12 cellular contexts compared by ENCODE assay signal in genomic region chr17:63882626-63883126, GRCh38. TPM values are rescaled to one million over a fixed set of nuclear protein-coding genes. Genes with fewer than 3 reads are reported as not detected.
A peak's percentile ranks its signal among the peaks of the same experiment; 100 is the strongest.
DNase-seq lines count a peak whose midpoint lies in the region; ATAC-seq, FAIRE-seq and TF ChIP-seq lines count a peak whose summit lies in the region.
"Not testable (repeated sequence)": the region's sequence is repeated elsewhere in the genome, so short reads cannot be mapped to it uniquely, and the experiment has no call there.
"Had no signal": no experiment of that assay in that cellular context is flagged by ENCODE, and none has a peak within 500 bp of the region (broad histone marks: within the 10 kb centered on the region; RNA-seq: fewer than 3 reads in every experiment).

No MANE protein-coding gene starts in this region.

- not testable (repeated sequence) for TF ChIP-seq EP300 in A549 (IDR thresholded peaks at IDR 0.05); HepG2 (IDR thresholded peaks at IDR 0.05; ENCODE audit: low read depth in 2 of 2, low read length in 2 of 2); HepG2 (CRISPR knock-in tag; IDR thresholded peaks at IDR 0.05; ENCODE audit: borderline replicate concordance)

- not testable (repeated sequence) for H3K4me3 ChIP-seq in A549; HCT116 (replicated peaks in 1 of 2; ENCODE audit: low read depth in 1 of 2, low read length in 2 of 2); HepG2 (replicated peaks in 1 of 3; ENCODE audit: insufficient read depth in 1 of 3, low read depth in 2 of 3, low read length in 3 of 3); trophoblast cell (ENCODE audit: low read depth, low read length)

- CTCF ChIA-PET in A549 (lab: Yijun Ruan, JAX) (interaction anchor here (0.6 to 4.4 kb wide), 17 partner anchors 14 to 537 kb away, joined by 3 to 56 read pairs (median 3); partner anchors contain the start of gene GH1), HCT116 (lab: Charles Lee) (interaction anchor here (1.3 to 2.1 kb wide), 5 partner anchors 10 to 251 kb away, joined by 3 to 14 read pairs (median 5); no protein-coding TSS in a partner anchor), HepG2 (lab: Yijun Ruan, JAX; ENCODE audit: low intra/inter-chr PET ratio, low total read pairs) (interaction anchor here (1.3 kb wide), 1 partner anchor 16 kb away, joined by 4 read pairs; no protein-coding TSS in a partner anchor)

- H3K27me3 ChIP-seq in HCT116 (ENCODE audit: insufficient read depth, low read length); HepG2 (ENCODE audit: control insufficient read depth in 1 of 2, insufficient read depth in 2 of 2, low read length in 2 of 2); trophoblast cell (ENCODE audit: insufficient read depth, low read length): not testable (repeated sequence)

- H3K4me2 ChIP-seq in A549: peak overlapping the region; percentile 37; the same call in 1 of the 3 replicates
- not testable (repeated sequence) for H3K4me2 ChIP-seq in HCT116 (ENCODE audit: low read length); HepG2 (ENCODE audit: low read depth, low read length); trophoblast cell (ENCODE audit: low read length)

- intact Hi-C loops in HCT116 (cut with micrococcal nuclease); HepG2 (cut with micrococcal nuclease; ENCODE audit: unreplicated experiment): not testable (repeated sequence)

- not testable (repeated sequence) for TF ChIP-seq CTCF in A549 (IDR thresholded peaks at IDR 0.05); HCT116 (IDR thresholded peaks at IDR 0.05 in 2 of 3, conservative IDR thresholded peaks at IDR 0.05 in 1 of 3; ENCODE audit: borderline replicate concordance in 1 of 3, insufficient read depth in 1 of 3, low read depth in 2 of 3, low read length in 2 of 3); HepG2 (CRISPR knock-in tag; IDR thresholded peaks at IDR 0.05)

- H3K9me2 ChIP-seq in HCT116 (ENCODE audit: insufficient read depth): not testable (repeated sequence)

- H4K12ac ChIP-seq in trophoblast cell (ENCODE audit: low read depth, low read length): not testable (repeated sequence)

- H3K36me3 Mint-ChIP-seq in activated naive CD8-positive, alpha-beta T cell treated with anti-CD3 and anti-CD28 coated beads for 36 hours: not testable (repeated sequence)

- not testable (repeated sequence) for H3K9me3 ChIP-seq in A549; HCT116 (ENCODE audit: control insufficient read depth in 1 of 2, insufficient read depth in 1 of 2, low read depth in 1 of 2, low read length in 2 of 2); HepG2 (ENCODE audit: low read length); trophoblast cell (ENCODE audit: insufficient read depth, low read depth, low read length)

- H3K27ac ChIP-seq in A549; HCT116 (ENCODE audit: low read depth, low read length); HepG2 (ENCODE audit: extremely low read length, insufficient read depth, low read length); trophoblast cell (ENCODE audit: low read depth, low read length): not testable (repeated sequence)

- not testable (repeated sequence) for H2BK12ac ChIP-seq in trophoblast cell (ENCODE audit: low read length)

- H4K8ac ChIP-seq in trophoblast cell (ENCODE audit: low read depth, low read length): not testable (repeated sequence)

- not testable (repeated sequence) for H3K9me3 Mint-ChIP-seq in activated naive CD8-positive, alpha-beta T cell treated with anti-CD3 and anti-CD28 coated beads for 36 hours

- ATAC-seq in A549 (peak in 1 of 2 experiments; percentile 41; a peak in 3 of 6 replicates), HCT116 (peak; percentile 69)
- ATAC-seq in HepG2: not testable (repeated sequence)

- RAD21 ChIA-PET in HCT116 (lab: Charles Lee; ENCODE audit: low non-redundant PET in 1 of 2, low total read pairs in 2 of 2, uncharacterized antibody in 2 of 2, unreplicated experiment in 2 of 2): not testable (repeated sequence)

- not testable (repeated sequence) for BruUV-seq in HCT116 (replicated peaks; lab: Mats Ljungman, UMichigan); HepG2 (replicated peaks; lab: Mats Ljungman, UMichigan)

- H3K36me3 ChIP-seq in HCT116 (ENCODE audit: control insufficient read depth in 1 of 2, insufficient read depth in 2 of 2, low read length in 2 of 2); HepG2 (replicated peaks in 1 of 2; ENCODE audit: control insufficient read depth in 1 of 2, insufficient read depth in 2 of 2, low read length in 2 of 2); trophoblast cell (ENCODE audit: control insufficient read depth in 1 of 2, insufficient read depth in 2 of 2, low read length in 2 of 2): not testable (repeated sequence)

- H3K4me1 ChIP-seq in A549; HCT116 (ENCODE audit: control insufficient read depth in 1 of 2, insufficient read depth in 2 of 2, low read length in 2 of 2); HepG2 (ENCODE audit: insufficient read depth, low read length); trophoblast cell (ENCODE audit: control insufficient read depth in 1 of 2, insufficient read depth in 2 of 2, low read length in 2 of 2): not testable (repeated sequence)

- H3K23ac ChIP-seq in trophoblast cell (ENCODE audit: low read length): not testable (repeated sequence)

- WGBS in A549 (ENCODE audit: missing lambda C conversion rate): 54% methylated on average over 9 of the region's 9 CpGs
- WGBS in HepG2 (ENCODE audit: low lambda C conversion rate): 50% methylated on average over 9 of the region's 9 CpGs
- WGBS in trophoblast cell (ENCODE audit: extremely low coverage, insufficient coverage, insufficient read length): no CpG with 5 or more reads among the region's 9 CpGs

- H3K4ac ChIP-seq in trophoblast cell (ENCODE audit: low read depth, low read length): not testable (repeated sequence)

- H3K79me2 ChIP-seq in HCT116 (ENCODE audit: insufficient read depth, low read length); HepG2 (ENCODE audit: insufficient read depth, low read length); trophoblast cell (ENCODE audit: control insufficient read depth, insufficient read depth, low read length, poor library complexity): not testable (repeated sequence)

- H3K4me3 Mint-ChIP-seq in activated naive CD8-positive, alpha-beta T cell treated with anti-CD3 and anti-CD28 coated beads for 36 hours: not testable (repeated sequence)

- not testable (repeated sequence) for H2BK120ac ChIP-seq in trophoblast cell (ENCODE audit: insufficient read depth, low read length, poor library complexity)

- H2BK5ac ChIP-seq in trophoblast cell (ENCODE audit: low read depth, low read length, poor library complexity): not testable (repeated sequence)

- not testable (repeated sequence) for TF ChIP-seq POLR2A in A549 (IDR thresholded peaks at IDR 0.05; ENCODE audit: low read length); HCT116 (IDR thresholded peaks at IDR 0.05; ENCODE audit: borderline replicate concordance, extremely low read depth, insufficient read depth, insufficient read length); HepG2 (IDR thresholded peaks at IDR 0.05; ENCODE audit: insufficient read depth in 1 of 2, low read depth in 2 of 2, low read length in 2 of 2)

- H3K14ac ChIP-seq in trophoblast cell (ENCODE audit: low read length): not testable (repeated sequence)

- not testable (repeated sequence) for H3K9ac ChIP-seq in HCT116 (ENCODE audit: low read length); HepG2 (ENCODE audit: insufficient read depth, low read depth, low read length); trophoblast cell (ENCODE audit: low read length)

- H4K91ac ChIP-seq in trophoblast cell (ENCODE audit: low read depth, low read length): not testable (repeated sequence)

- not testable (repeated sequence) for H3K4me1 Mint-ChIP-seq in activated naive CD8-positive, alpha-beta T cell treated with anti-CD3 and anti-CD28 coated beads for 36 hours

- H4K20me1 ChIP-seq in HCT116 (ENCODE audit: insufficient read depth); HepG2 (ENCODE audit: insufficient read depth, low read length): not testable (repeated sequence)

- not testable (repeated sequence) for H2AK5ac ChIP-seq in trophoblast cell (ENCODE audit: low read length)

- not testable (repeated sequence) for H3K27me3 Mint-ChIP-seq in activated naive CD8-positive, alpha-beta T cell treated with anti-CD3 and anti-CD28 coated beads for 36 hours

- POLR2A ChIA-PET in A549 (lab: Yijun Ruan, JAX) (interaction anchor here (0.6 kb wide), 1 partner anchor 631 kb away, joined by 3 read pairs; no protein-coding TSS in a partner anchor), HCT116 (lab: Charles Lee) (interaction anchor here (0.8 kb wide), 1 partner anchor 263 kb away, joined by 3 read pairs; no protein-coding TSS in a partner anchor)
- POLR2A ChIA-PET in HepG2 (lab: Yijun Ruan, JAX): not testable (repeated sequence)

- peak overlapping the region; percentile 13 for H2AFZ ChIP-seq in HCT116 (ENCODE audit: low read depth, low read length, poor library complexity, severe bottlenecking)
- H2AFZ ChIP-seq in HepG2 (ENCODE audit: low read length); trophoblast cell (ENCODE audit: insufficient read depth, low read length, poor library complexity): not testable (repeated sequence)

- H3K79me1 ChIP-seq in trophoblast cell (ENCODE audit: low read length): not testable (repeated sequence)

- 0 out of 5 replicates have a peak, but pooled peaks of 1 of the 2 experiments have one; percentile 4 for TF ChIP-seq RAD21 in A549 (conservative IDR thresholded peaks at IDR 0.05 in 1 of 2, IDR thresholded peaks at IDR 0.05 in 1 of 2)
- not testable (repeated sequence) for TF ChIP-seq RAD21 in HCT116 (IDR thresholded peaks at IDR 0.05; ENCODE audit: low read depth); HepG2 (CRISPR knock-in tag; IDR thresholded peaks at IDR 0.05)

- not testable (repeated sequence) for FAIRE-seq in A549 (lab: Jason Lieb, UNC); HepG2 (lab: Jason Lieb, UNC)

- DNase-seq in A549 (ENCODE audit: low read depth in 1 of 2, low spot score in 1 of 2) (peak in 1 of 2 experiments; percentile 21), SK-MEL-5 (ENCODE audit: low read depth, low spot score) (peak; percentile 21), trophoblast cell (peak; percentile 19 to 57)
- not testable (repeated sequence) for DNase-seq in HCT116 (ENCODE audit: low read depth, low spot score); activated naive CD8-positive, alpha-beta T cell treated with anti-CD3 and anti-CD28 coated beads for 36 hours; HepG2 (ENCODE audit: low spot score)

- peak overlapping the region; percentile 31 for H3K27ac Mint-ChIP-seq in activated naive CD8-positive, alpha-beta T cell treated with anti-CD3 and anti-CD28 coated beads for 36 hours

- H3K18ac ChIP-seq in trophoblast cell (ENCODE audit: low read length): not testable (repeated sequence)

- in situ Hi-C loops in SK-MEL-5 (cut with HindIII; ENCODE audit: low pct_unique_long_range_greater_than_20kb, low sequenced_read_pairs); HepG2 (cut with HindIII; ENCODE audit: extremely low pct_ligation_motif_present, low pct_unique_long_range_greater_than_20kb): not testable (repeated sequence)

RNA-seq across cellular contexts. Expression of gene GH2, which starts 0.9 kb away (rescaled TPM):
- polyA plus RNA-seq in A549 (2011; rRNA removed): not detected in 2 replicates
- not detected in 2 replicates for polyA plus RNA-seq in A549 (2012; cell fraction: cytosol; rRNA removed)
- polyA plus RNA-seq in A549 (2012; cell fraction: nucleus; rRNA removed): not detected in 2 replicates
- not detected in 3 replicates for polyA plus RNA-seq in A549 (2017; fragmentation: RNase III; extraction: RNeasy Plus Mini Kit Qiagen cat#74134 plus additional on column Dnase treatment)
- not detected in 2 replicates for polyA minus RNA-seq in A549 (2011; rRNA and poly(A)+ RNA removed)
- total RNA-seq in HCT116 (2021; ENCODE audit: unreplicated experiment): not detected
- polyA plus RNA-seq in HCT116 (2012): 0.06 TPM in 1 of 2 replicates, not detected in the other
- total RNA-seq in SK-MEL-5 (2014; rRNA removed; shearing (Covaris generic)): not detected in 2 replicates
- polyA plus RNA-seq in SK-MEL-5 (2015; cell fraction: cytosol; rRNA removed): not detected in 2 replicates
- not detected in 2 replicates for polyA plus RNA-seq in SK-MEL-5 (2015; cell fraction: nucleus; rRNA removed)
- not detected for total RNA-seq in activated naive CD8-positive, alpha-beta T cell treated with anti-CD3 and anti-CD28 coated beads for 36 hours
- total RNA-seq in HepG2 (2016; rRNA removed; fragmentation: Illumina TruSeq; extraction: Trizol): not detected in 2 replicates
- not detected in 2 replicates for total RNA-seq in HepG2 (2016; cell fraction: cytosol; rRNA removed; fragmentation: Illumina TruSeq; extraction: Trizol; ENCODE audit: low read depth)
- total RNA-seq in HepG2 (2016; cell fraction: insoluble cytoplasmic fraction; rRNA removed; fragmentation: Illumina TruSeq; extraction: Trizol): not detected in 2 replicates
- not detected in 2 replicates for total RNA-seq in HepG2 (2016; cell fraction: membrane; rRNA removed; fragmentation: Illumina TruSeq; extraction: Trizol)
- not detected in 2 replicates for total RNA-seq in HepG2 (2016; cell fraction: nucleus; rRNA removed; fragmentation: Illumina TruSeq; extraction: Trizol)
- polyA plus RNA-seq in HepG2 (2011; rRNA removed): not detected in 2 replicates
- polyA plus RNA-seq in HepG2 (2011; cell fraction: cytosol; rRNA removed): not detected in 2 replicates
- not detected in 2 replicates for polyA plus RNA-seq in HepG2 (2011; cell fraction: nucleus; rRNA removed)
- not detected in 2 replicates for polyA plus RNA-seq in HepG2 (2012)
- polyA plus RNA-seq in HepG2 (2016; cell fraction: cytosol; fragmentation: Illumina TruSeq; extraction: Trizol; ENCODE audit: low read depth): not detected in 2 replicates
- not detected in 2 replicates for polyA plus RNA-seq in HepG2 (2016; cell fraction: insoluble cytoplasmic fraction; fragmentation: Illumina TruSeq; extraction: Trizol; ENCODE audit: low read depth)
- not detected in 2 replicates for polyA plus RNA-seq in HepG2 (2016; cell fraction: membrane; fragmentation: Illumina TruSeq; extraction: Trizol; ENCODE audit: low read depth)
- not detected in 2 replicates for polyA plus RNA-seq in HepG2 (2016; cell fraction: nucleus; fragmentation: Illumina TruSeq; extraction: Trizol; ENCODE audit: insufficient read depth, low read depth)
- polyA minus RNA-seq in HepG2 (2011; rRNA and poly(A)+ RNA removed; ENCODE audit: low replicate concordance): not detected in 2 replicates
- polyA minus RNA-seq in HepG2 (2011; cell fraction: cytosol; rRNA and poly(A)+ RNA removed): not detected in 2 replicates
- polyA minus RNA-seq in HepG2 (2011; cell fraction: nucleus; rRNA and poly(A)+ RNA removed): not detected in 2 replicates
- polyA plus RNA-seq in trophoblast cell (2013): 0.18 TPM in 2 replicates
- total RNA-seq: CD4-positive, alpha-beta T cell; CD8-positive, alpha-beta memory T cell; Daoy; G401 had no signal
- polyA plus RNA-seq: CD14-positive monocyte; CD8-positive, alpha-beta memory T cell had no signal

RNA-seq across cellular contexts. Expression of gene CSH2, which starts 9.2 kb away (rescaled TPM):
- polyA plus RNA-seq in A549 (2011; rRNA removed): not detected in 2 replicates
- not detected in 2 replicates for polyA plus RNA-seq in A549 (2012; cell fraction: cytosol; rRNA removed)
- not detected in 2 replicates for polyA plus RNA-seq in A549 (2012; cell fraction: nucleus; rRNA removed)
- not detected in 3 replicates for polyA plus RNA-seq in A549 (2017; fragmentation: RNase III; extraction: RNeasy Plus Mini Kit Qiagen cat#74134 plus additional on column Dnase treatment)
- polyA minus RNA-seq in A549 (2011; rRNA and poly(A)+ RNA removed): not detected in 2 replicates
- not detected for total RNA-seq in HCT116 (2021; ENCODE audit: unreplicated experiment)
- 0.05 and 0.31 TPM in 2 replicates for polyA plus RNA-seq in HCT116 (2012)
- total RNA-seq in SK-MEL-5 (2014; rRNA removed; shearing (Covaris generic)): not detected in 2 replicates
- polyA plus RNA-seq in SK-MEL-5 (2015; cell fraction: cytosol; rRNA removed): not detected in 2 replicates
- not detected in 2 replicates for polyA plus RNA-seq in SK-MEL-5 (2015; cell fraction: nucleus; rRNA removed)
- not detected for total RNA-seq in activated naive CD8-positive, alpha-beta T cell treated with anti-CD3 and anti-CD28 coated beads for 36 hours
- total RNA-seq in HepG2 (2016; rRNA removed; fragmentation: Illumina TruSeq; extraction: Trizol): not detected in 2 replicates
- not detected in 2 replicates for total RNA-seq in HepG2 (2016; cell fraction: cytosol; rRNA removed; fragmentation: Illumina TruSeq; extraction: Trizol; ENCODE audit: low read depth)
- not detected in 2 replicates for total RNA-seq in HepG2 (2016; cell fraction: insoluble cytoplasmic fraction; rRNA removed; fragmentation: Illumina TruSeq; extraction: Trizol)
- total RNA-seq in HepG2 (2016; cell fraction: membrane; rRNA removed; fragmentation: Illumina TruSeq; extraction: Trizol): not detected in 2 replicates
- total RNA-seq in HepG2 (2016; cell fraction: nucleus; rRNA removed; fragmentation: Illumina TruSeq; extraction: Trizol): not detected in 2 replicates
- not detected in 2 replicates for polyA plus RNA-seq in HepG2 (2011; rRNA removed)
- polyA plus RNA-seq in HepG2 (2011; cell fraction: cytosol; rRNA removed): not detected in 2 replicates
- polyA plus RNA-seq in HepG2 (2011; cell fraction: nucleus; rRNA removed): not detected in 2 replicates
- not detected in 2 replicates for polyA plus RNA-seq in HepG2 (2012)
- polyA plus RNA-seq in HepG2 (2016; cell fraction: cytosol; fragmentation: Illumina TruSeq; extraction: Trizol; ENCODE audit: low read depth): not detected in 2 replicates
- not detected in 2 replicates for polyA plus RNA-seq in HepG2 (2016; cell fraction: insoluble cytoplasmic fraction; fragmentation: Illumina TruSeq; extraction: Trizol; ENCODE audit: low read depth)
- polyA plus RNA-seq in HepG2 (2016; cell fraction: membrane; fragmentation: Illumina TruSeq; extraction: Trizol; ENCODE audit: low read depth): not detected in 2 replicates
- polyA plus RNA-seq in HepG2 (2016; cell fraction: nucleus; fragmentation: Illumina TruSeq; extraction: Trizol; ENCODE audit: insufficient read depth, low read depth): not detected in 2 replicates
- polyA minus RNA-seq in HepG2 (2011; rRNA and poly(A)+ RNA removed; ENCODE audit: low replicate concordance): not detected in 2 replicates
- not detected in 2 replicates for polyA minus RNA-seq in HepG2 (2011; cell fraction: cytosol; rRNA and poly(A)+ RNA removed)
- polyA minus RNA-seq in HepG2 (2011; cell fraction: nucleus; rRNA and poly(A)+ RNA removed): not detected in 2 replicates
- polyA plus RNA-seq in trophoblast cell (2013): not detected in 2 replicates
- total RNA-seq: CD4-positive, alpha-beta T cell; CD8-positive, alpha-beta memory T cell; Daoy; G401; GM23338 had no signal
- polyA plus RNA-seq: CD14-positive monocyte; CD8-positive, alpha-beta memory T cell had no signal

RNA-seq across cellular contexts. Expression of gene CSH1, which starts 13.7 kb away (rescaled TPM):
- polyA plus RNA-seq in A549 (2011; rRNA removed) (not detected in 2 replicates), A549 (2017; fragmentation: RNase III; extraction: RNeasy Plus Mini Kit Qiagen cat#74134 plus additional on column Dnase treatment) (not detected in 3 replicates), HepG2 (2011; rRNA removed) (not detected in 2 replicates)
- not detected in 2 replicates for polyA plus RNA-seq in A549 (2012; cell fraction: cytosol; rRNA removed)
- not detected in 2 replicates for polyA plus RNA-seq in A549 (2012; cell fraction: nucleus; rRNA removed)
- polyA minus RNA-seq in A549 (2011; rRNA and poly(A)+ RNA removed): not detected in 2 replicates
- total RNA-seq in HCT116 (2021; ENCODE audit: unreplicated experiment) (not detected), HepG2 (2016; rRNA removed; fragmentation: Illumina TruSeq; extraction: Trizol) (not detected in 2 replicates)
- polyA plus RNA-seq in HCT116 (2012): not detected in 2 replicates
- total RNA-seq in SK-MEL-5 (2014; rRNA removed; shearing (Covaris generic)): not detected in 2 replicates
- not detected in 2 replicates for polyA plus RNA-seq in SK-MEL-5 (2015; cell fraction: cytosol; rRNA removed)
- polyA plus RNA-seq in SK-MEL-5 (2015; cell fraction: nucleus; rRNA removed): not detected in 2 replicates
- not detected for total RNA-seq in activated naive CD8-positive, alpha-beta T cell treated with anti-CD3 and anti-CD28 coated beads for 36 hours
- total RNA-seq in HepG2 (2016; cell fraction: cytosol; rRNA removed; fragmentation: Illumina TruSeq; extraction: Trizol; ENCODE audit: low read depth): not detected in 2 replicates
- not detected in 2 replicates for total RNA-seq in HepG2 (2016; cell fraction: insoluble cytoplasmic fraction; rRNA removed; fragmentation: Illumina TruSeq; extraction: Trizol)
- total RNA-seq in HepG2 (2016; cell fraction: membrane; rRNA removed; fragmentation: Illumina TruSeq; extraction: Trizol): not detected in 2 replicates
- not detected in 2 replicates for total RNA-seq in HepG2 (2016; cell fraction: nucleus; rRNA removed; fragmentation: Illumina TruSeq; extraction: Trizol)
- not detected in 2 replicates for polyA plus RNA-seq in HepG2 (2011; cell fraction: cytosol; rRNA removed)
- polyA plus RNA-seq in HepG2 (2011; cell fraction: nucleus; rRNA removed): not detected in 2 replicates
- not detected in 2 replicates for polyA plus RNA-seq in HepG2 (2012)
- polyA plus RNA-seq in HepG2 (2016; cell fraction: cytosol; fragmentation: Illumina TruSeq; extraction: Trizol; ENCODE audit: low read depth): not detected in 2 replicates
- not detected in 2 replicates for polyA plus RNA-seq in HepG2 (2016; cell fraction: insoluble cytoplasmic fraction; fragmentation: Illumina TruSeq; extraction: Trizol; ENCODE audit: low read depth)
- not detected in 2 replicates for polyA plus RNA-seq in HepG2 (2016; cell fraction: membrane; fragmentation: Illumina TruSeq; extraction: Trizol; ENCODE audit: low read depth)
- polyA plus RNA-seq in HepG2 (2016; cell fraction: nucleus; fragmentation: Illumina TruSeq; extraction: Trizol; ENCODE audit: insufficient read depth, low read depth): not detected in 2 replicates
- polyA minus RNA-seq in HepG2 (2011; rRNA and poly(A)+ RNA removed; ENCODE audit: low replicate concordance): not detected in 2 replicates
- not detected in 2 replicates for polyA minus RNA-seq in HepG2 (2011; cell fraction: cytosol; rRNA and poly(A)+ RNA removed)
- polyA minus RNA-seq in HepG2 (2011; cell fraction: nucleus; rRNA and poly(A)+ RNA removed): not detected in 2 replicates
- 0.08 TPM in 1 of 2 replicates, not detected in the other for polyA plus RNA-seq in trophoblast cell (2013)
- total RNA-seq: CD4-positive, alpha-beta T cell; CD8-positive, alpha-beta memory T cell; Daoy; G401; GM23338 had no signal
- polyA plus RNA-seq: CD14-positive monocyte; CD8-positive, alpha-beta memory T cell had no signal

RNA-seq across cellular contexts. Expression of gene CSHL1, which starts 28.4 kb away (rescaled TPM):
- polyA plus RNA-seq in A549 (2011; rRNA removed): not detected in 2 replicates
- polyA plus RNA-seq in A549 (2012; cell fraction: cytosol; rRNA removed): not detected in 2 replicates
- not detected in 2 replicates for polyA plus RNA-seq in A549 (2012; cell fraction: nucleus; rRNA removed)
- polyA plus RNA-seq in A549 (2017; fragmentation: RNase III; extraction: RNeasy Plus Mini Kit Qiagen cat#74134 plus additional on column Dnase treatment): not detected in 3 replicates
- not detected in 2 replicates for polyA minus RNA-seq in A549 (2011; rRNA and poly(A)+ RNA removed)
- total RNA-seq in HCT116 (2021; ENCODE audit: unreplicated experiment): not detected
- not detected in 2 replicates for polyA plus RNA-seq in HCT116 (2012)
- total RNA-seq in SK-MEL-5 (2014; rRNA removed; shearing (Covaris generic)): not detected in 2 replicates
- polyA plus RNA-seq in SK-MEL-5 (2015; cell fraction: cytosol; rRNA removed): not detected in 2 replicates
- polyA plus RNA-seq in SK-MEL-5 (2015; cell fraction: nucleus; rRNA removed): not detected in 2 replicates
- total RNA-seq in activated naive CD8-positive, alpha-beta T cell treated with anti-CD3 and anti-CD28 coated beads for 36 hours: not detected
- total RNA-seq in HepG2 (2016; rRNA removed; fragmentation: Illumina TruSeq; extraction: Trizol): not detected in 2 replicates
- total RNA-seq in HepG2 (2016; cell fraction: cytosol; rRNA removed; fragmentation: Illumina TruSeq; extraction: Trizol; ENCODE audit: low read depth): not detected in 2 replicates
- total RNA-seq in HepG2 (2016; cell fraction: insoluble cytoplasmic fraction; rRNA removed; fragmentation: Illumina TruSeq; extraction: Trizol): not detected in 2 replicates
- total RNA-seq in HepG2 (2016; cell fraction: membrane; rRNA removed; fragmentation: Illumina TruSeq; extraction: Trizol): not detected in 2 replicates
- total RNA-seq in HepG2 (2016; cell fraction: nucleus; rRNA removed; fragmentation: Illumina TruSeq; extraction: Trizol): not detected in 2 replicates
- polyA plus RNA-seq in HepG2 (2011; rRNA removed): not detected in 2 replicates
- not detected in 2 replicates for polyA plus RNA-seq in HepG2 (2011; cell fraction: cytosol; rRNA removed)
- polyA plus RNA-seq in HepG2 (2011; cell fraction: nucleus; rRNA removed): not detected in 2 replicates
- polyA plus RNA-seq in HepG2 (2012): not detected in 2 replicates
- not detected in 2 replicates for polyA plus RNA-seq in HepG2 (2016; cell fraction: cytosol; fragmentation: Illumina TruSeq; extraction: Trizol; ENCODE audit: low read depth)
- polyA plus RNA-seq in HepG2 (2016; cell fraction: insoluble cytoplasmic fraction; fragmentation: Illumina TruSeq; extraction: Trizol; ENCODE audit: low read depth): not detected in 2 replicates
- polyA plus RNA-seq in HepG2 (2016; cell fraction: membrane; fragmentation: Illumina TruSeq; extraction: Trizol; ENCODE audit: low read depth): not detected in 2 replicates
- polyA plus RNA-seq in HepG2 (2016; cell fraction: nucleus; fragmentation: Illumina TruSeq; extraction: Trizol; ENCODE audit: insufficient read depth, low read depth): not detected in 2 replicates
- not detected in 2 replicates for polyA minus RNA-seq in HepG2 (2011; rRNA and poly(A)+ RNA removed; ENCODE audit: low replicate concordance)
- polyA minus RNA-seq in HepG2 (2011; cell fraction: cytosol; rRNA and poly(A)+ RNA removed): not detected in 2 replicates
- polyA minus RNA-seq in HepG2 (2011; cell fraction: nucleus; rRNA and poly(A)+ RNA removed): not detected in 2 replicates
- not detected in 2 replicates for polyA plus RNA-seq in trophoblast cell (2013)
- total RNA-seq: CD4-positive, alpha-beta T cell; CD8-positive, alpha-beta memory T cell; Daoy; G401; GM23338 had no signal
- polyA plus RNA-seq: CD14-positive monocyte; CD8-positive, alpha-beta memory T cell had no signal

RNA-seq across cellular contexts. Expression of gene GH1, which starts 36.0 kb away (rescaled TPM):
- not detected in 2 replicates for polyA plus RNA-seq in A549 (2011; rRNA removed)
- polyA plus RNA-seq in A549 (2012; cell fraction: cytosol; rRNA removed): not detected in 2 replicates
- not detected in 2 replicates for polyA plus RNA-seq in A549 (2012; cell fraction: nucleus; rRNA removed)
- polyA plus RNA-seq in A549 (2017; fragmentation: RNase III; extraction: RNeasy Plus Mini Kit Qiagen cat#74134 plus additional on column Dnase treatment): not detected in 3 replicates
- not detected in 2 replicates for polyA minus RNA-seq in A549 (2011; rRNA and poly(A)+ RNA removed)
- not detected for total RNA-seq in HCT116 (2021; ENCODE audit: unreplicated experiment)
- polyA plus RNA-seq in HCT116 (2012): 0.17 TPM in 1 of 2 replicates, not detected in the other
- total RNA-seq in SK-MEL-5 (2014; rRNA removed; shearing (Covaris generic)): not detected in 2 replicates
- not detected in 2 replicates for polyA plus RNA-seq in SK-MEL-5 (2015; cell fraction: cytosol; rRNA removed)
- not detected in 2 replicates for polyA plus RNA-seq in SK-MEL-5 (2015; cell fraction: nucleus; rRNA removed)
- total RNA-seq in activated naive CD8-positive, alpha-beta T cell treated with anti-CD3 and anti-CD28 coated beads for 36 hours: not detected
- not detected in 2 replicates for total RNA-seq in HepG2 (2016; rRNA removed; fragmentation: Illumina TruSeq; extraction: Trizol)
- not detected in 2 replicates for total RNA-seq in HepG2 (2016; cell fraction: cytosol; rRNA removed; fragmentation: Illumina TruSeq; extraction: Trizol; ENCODE audit: low read depth)
- total RNA-seq in HepG2 (2016; cell fraction: insoluble cytoplasmic fraction; rRNA removed; fragmentation: Illumina TruSeq; extraction: Trizol): not detected in 2 replicates
- total RNA-seq in HepG2 (2016; cell fraction: membrane; rRNA removed; fragmentation: Illumina TruSeq; extraction: Trizol): not detected in 2 replicates
- not detected in 2 replicates for total RNA-seq in HepG2 (2016; cell fraction: nucleus; rRNA removed; fragmentation: Illumina TruSeq; extraction: Trizol)
- polyA plus RNA-seq in HepG2 (2011; rRNA removed): not detected in 2 replicates
- not detected in 2 replicates for polyA plus RNA-seq in HepG2 (2011; cell fraction: cytosol; rRNA removed)
- not detected in 2 replicates for polyA plus RNA-seq in HepG2 (2011; cell fraction: nucleus; rRNA removed)
- polyA plus RNA-seq in HepG2 (2012): not detected in 2 replicates
- not detected in 2 replicates for polyA plus RNA-seq in HepG2 (2016; cell fraction: cytosol; fragmentation: Illumina TruSeq; extraction: Trizol; ENCODE audit: low read depth)
- polyA plus RNA-seq in HepG2 (2016; cell fraction: insoluble cytoplasmic fraction; fragmentation: Illumina TruSeq; extraction: Trizol; ENCODE audit: low read depth): not detected in 2 replicates
- polyA plus RNA-seq in HepG2 (2016; cell fraction: membrane; fragmentation: Illumina TruSeq; extraction: Trizol; ENCODE audit: low read depth): not detected in 2 replicates
- polyA plus RNA-seq in HepG2 (2016; cell fraction: nucleus; fragmentation: Illumina TruSeq; extraction: Trizol; ENCODE audit: insufficient read depth, low read depth): not detected in 2 replicates
- not detected in 2 replicates for polyA minus RNA-seq in HepG2 (2011; rRNA and poly(A)+ RNA removed; ENCODE audit: low replicate concordance)
- polyA minus RNA-seq in HepG2 (2011; cell fraction: cytosol; rRNA and poly(A)+ RNA removed): not detected in 2 replicates
- not detected in 2 replicates for polyA minus RNA-seq in HepG2 (2011; cell fraction: nucleus; rRNA and poly(A)+ RNA removed)
- polyA plus RNA-seq in trophoblast cell (2013): 0.16 and 0.29 TPM in 2 replicates
- total RNA-seq: CD4-positive, alpha-beta T cell; CD8-positive, alpha-beta memory T cell; Daoy; G401; GM23338 had no signal
- polyA plus RNA-seq: CD14-positive monocyte; CD8-positive, alpha-beta memory T cell had no signal
